19 cellular contexts compared by ENCODE assay signal in genomic region chr4:185638093-185638492, GRCh38.
"Had no signal": no experiment of that assay in that cellular context is flagged by ENCODE, and none has a peak within 500 bp of the region (broad histone marks: within the 10 kb centered on the region; RNA-seq: fewer than 3 reads in every experiment).

No MANE protein-coding gene starts in this region.

- ATAC-seq: activated CD8-positive, alpha-beta T cell treated with anti-CD3 and anti-CD28 coated beads, Interleukin-2, amount 10 ng/mL, durations not matched to agents 7 days and 5 days; stimulated activated naive B cell treated with anti-CD40 and anti-IgM and Interleukin-4, amounts not matched to agents 10 μg/mL and 1 μg/mL and 100 μg/mL, for 72 hours had no signal

- H3K27me3 ChIP-seq: upper lobe of left lung had no signal

- H3K27ac ChIP-seq: dorsolateral prefrontal cortex, left lung, upper lobe of left lung had no signal

- H3K4me1 ChIP-seq: left lung had no signal

- H3K36me3 Mint-ChIP-seq: stimulated activated naive B cell treated with anti-CD40 and anti-IgM and Interleukin-4, amounts not matched to agents 10 μg/mL and 1 μg/mL and 100 μg/mL, for 72 hours had no signal

- H3K27me3 Mint-ChIP-seq: brain had no signal

- H3K9me3 Mint-ChIP-seq: activated T-cell treated with anti-CD3 and anti-CD28 coated beads, Interleukin-2, amount 50 U/mL, for 24 hours; activated T-helper 2 cell treated with anti-CD3 and anti-CD28 coated beads, Interferon-gamma antibody, Interleukin-2, Interleukin-4, amounts not matched to agents 10 μg/mL and 5 μg/mL and 100 μg/mL, durations not matched to agents 14 hours and 24 hours and 36 hours; brain; mesothelial cell of epicardium; stimulated activated naive B cell treated with anti-CD40 and anti-IgM and Interleukin-4, amounts not matched to agents 10 μg/mL and 1 μg/mL and 100 μg/mL, for 72 hours; T-helper 1 cell treated with Interleukin-12 subunit alpha and Interleukin-12 subunit beta and Interleukin-4 antibody, amounts not matched to agents 30 μg/mL and 1 μg/mL, for 36 hours had no signal

- H3K36me3 ChIP-seq: left lung, upper lobe of left lung had no signal

- DNase-seq: activated CD4-positive, alpha-beta T cell treated with anti-CD3 and anti-CD28 coated beads, Interleukin-2, amount 10 ng/mL, durations not matched to agents 7 days and 5 days; activated CD8-positive, alpha-beta T cell treated with anti-CD3 and anti-CD28 coated beads, Interleukin-2, amount 10 ng/mL, durations not matched to agents 7 days and 5 days; activated naive CD4-positive, alpha-beta T cell treated with Interleukin-2 at 50 U/mL for 16 hours; activated T-cell treated with anti-CD3 and anti-CD28 coated beads, Interleukin-2, amount 50 U/mL, for 24 hours; anterior cingulate cortex; central memory CD4-positive, alpha-beta T cell; dorsolateral prefrontal cortex; foreskin melanocyte; glutamatergic neuron; hypothalamus; kidney; stimulated activated naive B cell treated with anti-CD40 and anti-IgM and Interleukin-4, amounts not matched to agents 10 μg/mL and 1 μg/mL and 100 μg/mL, for 72 hours; substantia nigra had no signal

- H3K4me3 Mint-ChIP-seq: activated CD4-positive, alpha-beta T cell treated with anti-CD3 and anti-CD28 coated beads, Interleukin-2, amount 10 ng/mL, durations not matched to agents 7 days and 5 days; activated CD8-positive, alpha-beta T cell treated with anti-CD3 and anti-CD28 coated beads, Interleukin-2, amount 10 ng/mL, durations not matched to agents 7 days and 5 days; activated T-cell treated with anti-CD3 and anti-CD28 coated beads, Interleukin-2, amount 50 U/mL, for 24 hours; brain; stimulated activated naive B cell treated with anti-CD40 and anti-IgM and Interleukin-4, amounts not matched to agents 10 μg/mL and 1 μg/mL and 100 μg/mL, for 72 hours; T-helper 1 cell treated with Interleukin-12 subunit alpha and Interleukin-12 subunit beta and Interleukin-4 antibody, amounts not matched to agents 30 μg/mL and 1 μg/mL, for 36 hours had no signal

- H3K4me3 ChIP-seq: left lung, upper lobe of left lung had no signal

- H3K27ac Mint-ChIP-seq: activated CD4-positive, alpha-beta T cell treated with anti-CD3 and anti-CD28 coated beads, Interleukin-2, amount 10 ng/mL, durations not matched to agents 7 days and 5 days; activated CD8-positive, alpha-beta T cell treated with anti-CD3 and anti-CD28 coated beads, Interleukin-2, amount 10 ng/mL, durations not matched to agents 7 days and 5 days; activated T-cell treated with anti-CD3 and anti-CD28 coated beads, Interleukin-2, amount 50 U/mL, for 24 hours; activated T-helper 2 cell treated with anti-CD3 and anti-CD28 coated beads, Interferon-gamma antibody, Interleukin-2, Interleukin-4, amounts not matched to agents 10 μg/mL and 5 μg/mL and 100 μg/mL, durations not matched to agents 14 hours and 24 hours and 36 hours; brain; mesothelial cell of epicardium; stimulated activated naive B cell treated with anti-CD40 and anti-IgM and Interleukin-4, amounts not matched to agents 10 μg/mL and 1 μg/mL and 100 μg/mL, for 72 hours; T-helper 1 cell treated with Interleukin-12 subunit alpha and Interleukin-12 subunit beta and Interleukin-4 antibody, amounts not matched to agents 30 μg/mL and 1 μg/mL, for 36 hours had no signal
